In the genomic region with DNA sequence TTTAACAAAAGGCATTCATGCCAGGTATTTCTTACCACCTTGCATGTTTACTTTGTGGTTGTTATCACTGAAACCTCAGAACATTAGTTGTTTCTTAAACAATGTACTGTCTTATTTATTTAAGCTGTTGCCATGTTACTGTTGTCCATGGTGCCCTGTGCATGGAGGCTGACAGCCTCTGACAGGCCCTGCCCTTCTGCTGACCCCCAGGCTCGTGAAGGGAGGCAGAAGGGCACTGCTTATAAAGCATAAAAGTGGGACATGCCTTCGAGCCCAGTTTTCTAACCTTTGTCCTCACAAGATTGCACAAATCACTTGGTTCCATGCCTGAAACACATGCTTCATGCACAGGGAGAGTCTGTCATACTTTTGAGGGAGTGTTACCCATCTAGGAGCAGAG, we compare ENCODE assay signal across 18 cellular contexts. TPM values are rescaled to one million over a fixed set of nuclear protein-coding genes. Genes with fewer than 3 reads are reported as not detected.
A peak's percentile ranks its signal among the peaks of the same experiment; 100 is the strongest.
DNase-seq lines count a peak whose midpoint lies in the region; ATAC-seq lines count a peak whose summit lies in the region.
"Had no signal": no experiment of that assay in that cellular context is flagged by ENCODE, and none has a peak within 500 bp of the region (broad histone marks: within the 10 kb centered on the region; RNA-seq: fewer than 3 reads in every experiment).

No MANE protein-coding gene starts in this region.

- peak; percentile 38 to 50 for ATAC-seq in right cardiac atrium
- peak; percentile 51 for ATAC-seq in sciatic nerve
- ATAC-seq: activated CD4-positive, CD25-positive, alpha-beta regulatory T cell treated with anti-CD3 and anti-CD28 coated beads, Interleukin-2, amount 50 U/mL, for 24 hours had no signal

- WGBS in right cardiac atrium = 31% methylated on average over 2 of the region's 2 CpGs

- H3K27ac ChIP-seq in SJSA1 (peak overlapping the region; percentile 48), right cardiac atrium (ENCODE audit: low read length) (no peak overlapping the region)
- H3K27ac ChIP-seq: ovary had no signal

- peak; percentile 38 for DNase-seq in NCI-H748 (lab: John Stamatoyannopoulos, UW; ENCODE audit: unreplicated experiment)
- DNase-seq in NCI-H748 treated with DMSO at 0.1 percent for 48 hours (lab: John Stamatoyannopoulos, UW) = no peak
- peak; percentile 90 to 94 for DNase-seq in SJSA1 (ENCODE audit: low read depth in 1 of 2, low spot score in 2 of 2)
- DNase-seq in right cardiac atrium = no peak
- no peak for DNase-seq in sciatic nerve (ENCODE audit: low spot score)
- no peak for DNase-seq in GM19238 (ENCODE audit: insufficient read length, low spot score)
- DNase-seq in NCI-H187 (lab: John Stamatoyannopoulos, UW) = no peak
- no peak for DNase-seq in posterior vena cava (ENCODE audit: low spot score)
- DNase-seq: activated T-cell treated with anti-CD3 and anti-CD28 coated beads for 4 hours; effector CD8-positive, alpha-beta T cell; head of caudate nucleus; mesenchymal stem cell; NCI-H1436; NK-92 treated with Interleukin-12 subunit alpha and Interleukin-12 subunit beta, amount 100 ng/mL, for 24 hours; ovary; stimulated activated CD4-positive, alpha-beta T cell treated with anti-CD3 and anti-CD28 coated beads, Interleukin-2, amount 100 ng/mL, for 24 hours had no signal

- 0 out of 2 replicates have a peak, but pooled peaks cover 2% of the 10 kb centered on the region for H3K9me3 ChIP-seq in SJSA1 (replicated peaks)
- H3K9me3 ChIP-seq in right cardiac atrium (ENCODE audit: control insufficient read depth, low read length) = no peaks in the 10 kb centered on the region
- H3K9me3 ChIP-seq: adrenal gland, ovary had no signal

- no peak overlapping the region for H3K4me3 ChIP-seq in SJSA1
- H3K4me3 ChIP-seq in right cardiac atrium (ENCODE audit: low read length) = no peak overlapping the region
- H3K4me3 ChIP-seq: adrenal gland, ovary had no signal

- peaks cover 30% of the 10 kb centered on the region for H3K4me1 ChIP-seq in SJSA1 (replicated peaks)
- peaks cover 3% of the 10 kb centered on the region for H3K4me1 ChIP-seq in right cardiac atrium (ENCODE audit: control insufficient read depth, insufficient read depth, low read length)
- H3K4me1 ChIP-seq: adrenal gland had no signal

- H3K27me3 ChIP-seq in SJSA1 (replicated peaks) (no peaks in the 10 kb centered on the region), right cardiac atrium (ENCODE audit: control insufficient read depth, insufficient read depth) (no peaks in the 10 kb centered on the region)
- H3K27me3 ChIP-seq: adrenal gland, ovary had no signal

- no peaks in the 10 kb centered on the region for H3K36me3 ChIP-seq in SJSA1
- H3K36me3 ChIP-seq: adrenal gland, ovary had no signal

- intact Hi-C loops in right cardiac atrium (cut with DNase I) = no loop called here
- intact Hi-C loops in sciatic nerve (cut with DNase I) = no loop called here
- intact Hi-C loops in posterior vena cava (cut with DNase I) = no loop called here

RNA-seq across cellular contexts. Expression of gene CLIC5, which starts 46.7 kb away (rescaled TPM):
- 0.22 and 1.2 TPM in 2 replicates for total RNA-seq in SJSA1 (2014; rRNA removed; shearing (Covaris generic))
- total RNA-seq in right cardiac atrium (100 to 1,000 TPM; 115 to 150 (median 124) TPM), sciatic nerve (42.6 TPM), posterior vena cava (1 to 10 TPM; 7.6 to 9.4 TPM)
- 60.5 TPM for polyA plus RNA-seq in right cardiac atrium

Comparison
In these comparisons a context has a peak if more than half of its experiments do, and no peak if none do; other contexts are left out.
1. DNase-seq: peak in NCI-H748 (single experiment) and SJSA1 (2 of 2); none in NCI-H748 treated with DMSO at 0.1 percent for 48 hours (single experiment), right cardiac atrium (0 of 3), sciatic nerve (single experiment), GM19238 (single experiment), NCI-H187 (0 of 2) and posterior vena cava (single experiment).